8 cellular contexts compared by ENCODE assay signal in genomic region chr12:118052324-118053070, GRCh38. TPM values are rescaled to one million over a fixed set of nuclear protein-coding genes. Genes with fewer than 3 reads are reported as not detected.
DNase-seq lines count a peak whose midpoint lies in the region; ATAC-seq and TF ChIP-seq lines count a peak whose summit lies in the region.

No MANE protein-coding gene starts in this region.

- no peak for TF ChIP-seq CTCF in heart left ventricle (IDR thresholded peaks at IDR 0.05)

- no peaks in the 10 kb centered on the region for H3K9me3 ChIP-seq in heart left ventricle

- WGBS in heart left ventricle, 4 donors: 22 to 45% (median 32%) methylated on average over 14 of the region's 14 CpGs

- no peak overlapping the region for H3K4me3 Mint-ChIP-seq in activated naive CD4-positive, alpha-beta T cell treated with anti-CD3 and anti-CD28 coated beads, Interleukin-2, amount 50 U/mL, for 24 hours
- H3K4me3 Mint-ChIP-seq in activated naive CD4-positive, alpha-beta T cell treated with anti-CD3 and anti-CD28 coated beads, Interleukin-2, amount 10 ng/mL, durations not matched to agents 7 days and 5 days: no peak overlapping the region
- no peak overlapping the region for H3K4me3 Mint-ChIP-seq in activated naive CD8-positive, alpha-beta T cell

- H3K4me1 Mint-ChIP-seq in activated naive CD4-positive, alpha-beta T cell treated with anti-CD3 and anti-CD28 coated beads, Interleukin-2, amount 50 U/mL, for 24 hours: peaks cover 22% of the 10 kb centered on the region
- peaks cover 10% of the 10 kb centered on the region for H3K4me1 Mint-ChIP-seq in activated naive CD4-positive, alpha-beta T cell treated with anti-CD3 and anti-CD28 coated beads, Interleukin-2, amount 10 ng/mL, durations not matched to agents 7 days and 5 days
- peaks cover 28% of the 10 kb centered on the region for H3K4me1 Mint-ChIP-seq in activated naive CD8-positive, alpha-beta T cell (ENCODE audit: low read depth)

- H3K27ac Mint-ChIP-seq in activated naive CD4-positive, alpha-beta T cell treated with anti-CD3 and anti-CD28 coated beads, Interleukin-2, amount 50 U/mL, for 24 hours: peak overlapping the region; percentile 4
- H3K27ac Mint-ChIP-seq in activated naive CD4-positive, alpha-beta T cell treated with anti-CD3 and anti-CD28 coated beads, Interleukin-2, amount 10 ng/mL, durations not matched to agents 7 days and 5 days: no peak overlapping the region
- peak overlapping the region; percentile 69 for H3K27ac Mint-ChIP-seq in activated naive CD8-positive, alpha-beta T cell

- DNase-seq in activated naive CD4-positive, alpha-beta T cell treated with anti-CD3 and anti-CD28 coated beads, Interleukin-2, amount 10 ng/mL, durations not matched to agents 7 days and 5 days: no peak
- DNase-seq in heart left ventricle (peak; percentile 66 to 89 (median 79)), pulmonary artery endothelial cell (ENCODE audit: low read depth, low spot score) (peak; percentile 86)
- no peak for DNase-seq in activated CD4-positive, CD25-positive, alpha-beta regulatory T cell treated with anti-CD3 and anti-CD28 coated beads, Interleukin-2, amount 50 U/mL, for 72 hours

- TF ChIP-seq POLR2A in heart left ventricle (IDR thresholded peaks at IDR 0.05): no peak

- H3K27me3 ChIP-seq in heart left ventricle: no peaks in the 10 kb centered on the region

- no peaks in the 10 kb centered on the region for H3K9me3 Mint-ChIP-seq in activated naive CD4-positive, alpha-beta T cell treated with anti-CD3 and anti-CD28 coated beads, Interleukin-2, amount 50 U/mL, for 24 hours
- H3K9me3 Mint-ChIP-seq in activated naive CD4-positive, alpha-beta T cell treated with anti-CD3 and anti-CD28 coated beads, Interleukin-2, amount 10 ng/mL, durations not matched to agents 7 days and 5 days: no peaks in the 10 kb centered on the region
- no peaks in the 10 kb centered on the region for H3K9me3 Mint-ChIP-seq in activated naive CD8-positive, alpha-beta T cell (ENCODE audit: low read depth)

- peaks cover 11% of the 10 kb centered on the region for H3K36me3 Mint-ChIP-seq in activated naive CD4-positive, alpha-beta T cell treated with anti-CD3 and anti-CD28 coated beads, Interleukin-2, amount 50 U/mL, for 24 hours
- peaks cover 31% of the 10 kb centered on the region for H3K36me3 Mint-ChIP-seq in activated naive CD4-positive, alpha-beta T cell treated with anti-CD3 and anti-CD28 coated beads, Interleukin-2, amount 10 ng/mL, durations not matched to agents 7 days and 5 days
- H3K36me3 Mint-ChIP-seq in activated naive CD8-positive, alpha-beta T cell: peaks cover 7% of the 10 kb centered on the region

- ATAC-seq in heart left ventricle (peak; percentile 90 to 98 (median 97)), GM19455 (IDR thresholded peaks at IDR 0.05; ENCODE audit: unreplicated experiment) (no peak), HG03342 (IDR thresholded peaks at IDR 0.05; ENCODE audit: unreplicated experiment) (no peak)

- peak overlapping the region in 1 of 12 donors; percentile 4 for H3K4me3 ChIP-seq in heart left ventricle

- CTCF ChIA-PET in activated naive CD4-positive, alpha-beta T cell treated with anti-CD3 and anti-CD28 coated beads, Interleukin-2, amount 10 ng/mL, durations not matched to agents 7 days and 5 days (lab: Charles Lee): interaction anchor here (1.2 kb wide), 1 partner anchor 20 kb away, joined by 5 read pairs; no protein-coding TSS in a partner anchor

- peaks cover 0 to 46% (median 41%) of the 10 kb centered on the region in 9 donors for H3K36me3 ChIP-seq in heart left ventricle

- H3K27me3 Mint-ChIP-seq in activated naive CD4-positive, alpha-beta T cell treated with anti-CD3 and anti-CD28 coated beads, Interleukin-2, amount 50 U/mL, for 24 hours: no peaks in the 10 kb centered on the region
- no peaks in the 10 kb centered on the region for H3K27me3 Mint-ChIP-seq in activated naive CD4-positive, alpha-beta T cell treated with anti-CD3 and anti-CD28 coated beads, Interleukin-2, amount 10 ng/mL, durations not matched to agents 7 days and 5 days
- no peaks in the 10 kb centered on the region for H3K27me3 Mint-ChIP-seq in activated naive CD8-positive, alpha-beta T cell

- H3K27ac ChIP-seq in heart left ventricle: peak overlapping the region; percentile 19 to 84 (median 80)

- intact Hi-C loops in heart left ventricle (cut with DNase I): no loop called here

- H3K4me1 ChIP-seq in heart left ventricle: peaks cover 10 to 62% (median 52%) of the 10 kb centered on the region in 12 donors

RNA-seq across cellular contexts. Expression of gene WSB2, which starts 8.5 kb away (rescaled TPM):
- total RNA-seq in heart left ventricle (100 to 1,000 TPM in 8 of 9 donors, 10 to 100 TPM in 1; 89.1 to 162 (median 105) TPM), pulmonary artery endothelial cell (96.1 and 96.8 TPM in 2 replicates)
- polyA plus RNA-seq in heart left ventricle: 100 to 1,000 TPM in 1 of 2 donors, 10 to 100 TPM in 1; 51.8 to 152 TPM

RNA-seq across cellular contexts. Expression of gene RFC5, which starts 36.0 kb away (rescaled TPM):
- 1 to 10 TPM; 3.5 to 6.9 (median 4.7) TPM for total RNA-seq in heart left ventricle
- 1 to 10 TPM; 2.3 to 8.2 TPM for polyA plus RNA-seq in heart left ventricle
- 21.7 and 28.2 TPM in 2 replicates for total RNA-seq in pulmonary artery endothelial cell

RNA-seq across cellular contexts. Expression of gene VSIG10, which starts 51.3 kb away (rescaled TPM):
- total RNA-seq in heart left ventricle (10 to 100 TPM in 6 of 9 donors, 1 to 10 TPM in 3; 6.9 to 17.7 (median 10.7) TPM), pulmonary artery endothelial cell (26.2 and 42.5 TPM in 2 replicates)
- 10 to 100 TPM in 1 of 2 donors, 1 to 10 TPM in 1; 6.3 to 11.3 TPM for polyA plus RNA-seq in heart left ventricle

Comparison
In these comparisons a context has a peak if more than half of its experiments do, and no peak if none do; other contexts are left out.
1. DNase-seq: peak in heart left ventricle (5 of 5) and pulmonary artery endothelial cell (single experiment); none in activated naive CD4-positive, alpha-beta T cell treated with anti-CD3 and anti-CD28 coated beads, Interleukin-2, amount 10 ng/mL, durations not matched to agents 7 days and 5 days (single experiment) and activated CD4-positive, CD25-positive, alpha-beta regulatory T cell treated with anti-CD3 and anti-CD28 coated beads, Interleukin-2, amount 50 U/mL, for 72 hours (single experiment).
2. ATAC-seq: peak in heart left ventricle (4 of 4); none in GM19455 (single experiment) and HG03342 (single experiment).